ENCODE assay signal across 1 cellular context in the genomic region with DNA sequence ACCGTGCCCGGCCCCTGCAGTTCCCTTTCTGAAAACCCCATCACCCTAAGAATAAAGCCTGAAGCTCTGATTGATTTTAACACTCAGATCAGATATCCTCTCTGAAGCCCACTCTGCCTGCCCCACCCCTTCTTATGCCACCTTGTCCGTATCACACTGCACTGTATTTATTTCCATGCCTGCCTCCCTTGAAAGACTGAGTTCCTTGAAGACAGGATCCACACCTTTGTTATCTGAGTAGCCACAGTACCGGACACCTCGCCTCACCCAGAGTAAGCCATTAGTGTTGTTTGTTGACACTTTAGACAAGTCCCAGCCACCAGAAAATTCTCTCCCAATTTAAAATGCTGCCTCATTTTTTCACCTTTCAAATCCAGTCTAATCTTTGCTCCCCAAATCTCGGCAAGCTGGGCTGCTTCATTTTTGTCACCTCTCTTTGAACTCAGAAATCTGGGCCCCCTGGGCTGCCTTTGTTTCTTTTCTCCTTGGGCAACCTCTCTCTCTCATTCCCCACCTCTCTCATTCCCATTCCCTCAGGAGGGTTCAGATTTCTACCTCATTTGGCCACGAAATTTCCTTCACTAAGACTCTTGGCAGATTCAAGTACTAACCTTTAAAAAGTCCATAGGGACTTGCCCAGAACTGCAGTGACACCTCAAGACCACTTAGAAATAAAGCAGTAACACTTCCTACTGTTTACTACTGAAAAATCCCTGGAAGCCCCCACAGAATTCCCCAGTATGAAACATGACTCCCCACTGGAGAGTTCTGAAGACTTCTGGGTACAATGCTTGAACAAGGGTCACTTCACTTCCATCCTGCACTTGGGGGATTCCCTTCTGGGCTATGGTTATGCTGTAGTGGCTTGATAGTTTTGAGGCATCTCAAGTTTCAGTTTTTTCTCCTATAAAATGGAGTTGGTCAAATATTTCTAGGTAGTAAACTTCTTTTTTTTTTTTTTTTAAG.
TF ChIP-seq lines count a peak whose summit lies in the region.

No MANE protein-coding gene starts in this region.

TF ChIP-seq in A549, 52 proteins besides CTCF, POLR2A, EP300 and RAD21 (continued from another document):
- no peak for TF ChIP-seq REST (IDR thresholded peaks at IDR 0.05)
- TF ChIP-seq ATOH8 (CRISPR knock-in tag; IDR thresholded peaks at IDR 0.05; ENCODE audit: low read depth), result no peak
- no peak for TF ChIP-seq ZSCAN20 (CRISPR knock-in tag; IDR thresholded peaks at IDR 0.05)
- no peak for TF ChIP-seq MAFK (IDR thresholded peaks at IDR 0.05; ENCODE audit: partially characterized antibody)
- no peak for TF ChIP-seq ZFP36 (IDR thresholded peaks at IDR 0.05; ENCODE audit: borderline replicate concordance, partially characterized antibody)
- TF ChIP-seq RNF2 (IDR thresholded peaks at IDR 0.05; ENCODE audit: borderline replicate concordance, low read depth), result no peak
- no peak for TF ChIP-seq RFX5 (IDR thresholded peaks at IDR 0.05)
- TF ChIP-seq RCOR1 (IDR thresholded peaks at IDR 0.05; ENCODE audit: low read depth, low read length), result no peak
- no peak for TF ChIP-seq NR3C1 (IDR thresholded peaks at IDR 0.05)
- TF ChIP-seq HES2 (IDR thresholded peaks at IDR 0.05), result no peak
- TF ChIP-seq, protein P1, sequence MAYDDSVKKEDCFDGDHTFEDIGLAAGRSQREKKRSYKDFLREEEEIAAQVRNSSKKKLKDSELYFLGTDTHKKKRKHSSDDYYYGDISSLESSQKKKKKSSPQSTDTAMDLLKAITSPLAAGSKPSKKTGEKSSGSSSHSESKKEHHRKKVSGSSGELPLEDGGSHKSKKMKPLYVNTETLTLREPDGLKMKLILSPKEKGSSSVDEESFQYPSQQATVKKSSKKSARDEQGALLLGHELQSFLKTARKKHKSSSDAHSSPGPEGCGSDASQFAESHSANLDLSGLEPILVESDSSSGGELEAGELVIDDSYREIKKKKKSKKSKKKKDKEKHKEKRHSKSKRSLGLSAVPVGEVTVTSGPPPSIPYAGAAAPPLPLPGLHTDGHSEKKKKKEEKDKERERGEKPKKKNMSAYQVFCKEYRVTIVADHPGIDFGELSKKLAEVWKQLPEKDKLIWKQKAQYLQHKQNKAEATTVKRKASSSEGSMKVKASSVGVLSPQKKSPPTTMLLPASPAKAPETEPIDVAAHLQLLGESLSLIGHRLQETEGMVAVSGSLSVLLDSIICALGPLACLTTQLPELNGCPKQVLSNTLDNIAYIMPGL (CRISPR knock-in tag; IDR thresholded peaks at IDR 0.05; ENCODE audit: borderline replicate concordance), result no peak
- no peak for TF ChIP-seq CBX2 (IDR thresholded peaks at IDR 0.05; ENCODE audit: borderline replicate concordance, low read depth)
- TF ChIP-seq, protein P2, sequence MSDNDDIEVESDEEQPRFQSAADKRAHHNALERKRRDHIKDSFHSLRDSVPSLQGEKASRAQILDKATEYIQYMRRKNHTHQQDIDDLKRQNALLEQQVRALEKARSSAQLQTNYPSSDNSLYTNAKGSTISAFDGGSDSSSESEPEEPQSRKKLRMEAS (IDR thresholded peaks at IDR 0.05), result no peak
- no peak for TF ChIP-seq HEYL (CRISPR knock-in tag; IDR thresholded peaks at IDR 0.05)
- TF ChIP-seq ZNF302 (CRISPR knock-in tag; IDR thresholded peaks at IDR 0.05), result no peak
- TF ChIP-seq SREBF2 (IDR thresholded peaks at IDR 0.05), result no peak
- TF ChIP-seq TFCP2L1 (CRISPR knock-in tag; IDR thresholded peaks at IDR 0.05), result no peak
- no peak for TF ChIP-seq KDM5A (IDR thresholded peaks at IDR 0.05)
TF ChIP-seq in A549: peak in this region for 0.
